7 cellular contexts compared by ENCODE assay signal in genomic region chr17:59841667-59842263, GRCh38. TPM values are rescaled to one million over a fixed set of nuclear protein-coding genes. Genes with fewer than 3 reads are reported as not detected.
DNase-seq lines count a peak whose midpoint lies in the region; ATAC-seq and TF ChIP-seq lines count a peak whose summit lies in the region.
"Not testable (repeated sequence)": the region's sequence is repeated elsewhere in the genome, so short reads cannot be mapped to it uniquely, and the experiment has no call there.

No MANE protein-coding gene starts in this region.

- not testable (repeated sequence) for H3K27me3 ChIP-seq in PC-9 (ENCODE audit: insufficient read depth, low read depth); mucosa of stomach (ENCODE audit: control insufficient read depth, insufficient read depth, low read length); skeletal muscle tissue (ENCODE audit: control insufficient read depth in 3 of 3, insufficient read depth in 3 of 3, low read length in 3 of 3)

- peak overlapping the region; percentile 99 for H3K27ac ChIP-seq in PC-9
- H3K27ac ChIP-seq in skeletal muscle tissue (ENCODE audit: low read depth, low read length), result peak overlapping the region; percentile 98

- H3K27me3 Mint-ChIP-seq in central memory CD8-positive, alpha-beta T cell, result not testable (repeated sequence)

- H3K4me1 Mint-ChIP-seq in central memory CD8-positive, alpha-beta T cell, result peaks cover 69% of the 10 kb centered on the region

- peak overlapping the region; percentile 87 for H3K4me2 ChIP-seq in PC-9

- intact Hi-C loops in PC-9 (cut with micrococcal nuclease; ENCODE audit: unreplicated experiment), result not testable (repeated sequence)

- POLR2A ChIA-PET in PC-9 (lab: Charles Lee; ENCODE audit: unreplicated experiment), result interaction anchor here (0.7 to 2.7 kb wide), 3 partner anchors 13 to 89 kb away, joined by 3 to 37 read pairs (median 18); no protein-coding TSS in a partner anchor

- H3K36me3 ChIP-seq in PC-9 (ENCODE audit: low read depth) (peaks cover 42% of the 10 kb centered on the region), mucosa of stomach (ENCODE audit: control insufficient read depth, insufficient read depth, low read length) (peaks cover 29% of the 10 kb centered on the region), skeletal muscle tissue (ENCODE audit: control insufficient read depth in 3 of 3, insufficient read depth in 3 of 3, low read length in 3 of 3) (peaks cover 0 to 13% (median 9%) of the 10 kb centered on the region in 3 donors)

- not testable (repeated sequence) for H2AFZ ChIP-seq in PC-9

- peaks cover 97% of the 10 kb centered on the region for H3F3A ChIP-seq in PC-9 (ENCODE audit: insufficient read depth, low read depth)

- not testable (repeated sequence) for H3K9me2 ChIP-seq in PC-9 (ENCODE audit: insufficient read depth)

- peak overlapping the region; percentile 97 for H3K27ac Mint-ChIP-seq in central memory CD8-positive, alpha-beta T cell (ENCODE audit: low read depth)

- H3K9me3 Mint-ChIP-seq in central memory CD8-positive, alpha-beta T cell, result not testable (repeated sequence)

- DNase-seq in GM12865 (ENCODE audit: low read depth), result peak; percentile 13
- DNase-seq in PC-9; central memory CD8-positive, alpha-beta T cell (ENCODE audit: low spot score in 2 of 2); foreskin fibroblast: not testable (repeated sequence)
- DNase-seq in activated T-cell treated with anti-CD3 and anti-CD28 coated beads, Interleukin-2, amount 50 U/mL, for 48 hours, result peak; percentile 50 to 52

- H3K9ac ChIP-seq in mucosa of stomach (ENCODE audit: low read length) (peak overlapping the region; percentile 99), skeletal muscle tissue (ENCODE audit: low read depth in 1 of 3, low read length in 3 of 3) (peak overlapping the region in 2 of 3 donors; percentile 73 to 87)

- peaks cover 49% of the 10 kb centered on the region for H3K79me2 ChIP-seq in PC-9 (ENCODE audit: low read depth)

- H3K4me1 ChIP-seq in PC-9 (replicated peaks; ENCODE audit: insufficient read depth), result peaks cover 40% of the 10 kb centered on the region
- peaks cover 29% of the 10 kb centered on the region for H3K4me1 ChIP-seq in mucosa of stomach (ENCODE audit: control insufficient read depth, insufficient read depth, low read length)
- H3K4me1 ChIP-seq in skeletal muscle tissue (ENCODE audit: control insufficient read depth in 3 of 3, insufficient read depth in 3 of 3, low read length in 3 of 3), result peaks cover 15 to 33% (median 31%) of the 10 kb centered on the region in 3 donors

- ATAC-seq in central memory CD8-positive, alpha-beta T cell (replicated peaks; ENCODE audit: extremely low read depth, poor library complexity, severe bottlenecking), result not testable (repeated sequence)

- CTCF ChIA-PET in PC-9 (lab: Charles Lee), result not testable (repeated sequence)

- TF ChIP-seq CTCF in GM12865 (IDR thresholded peaks at IDR 0.05; ENCODE audit: insufficient read depth, low read depth, low read length, missing control alignments); PC-9 (conservative IDR thresholded peaks at IDR 0.05); foreskin fibroblast (IDR thresholded peaks at IDR 0.05; ENCODE audit: low read depth, low read length): not testable (repeated sequence)

- peaks cover 21% of the 10 kb centered on the region for H4K20me1 ChIP-seq in PC-9 (ENCODE audit: insufficient read depth)

- H3K4me3 Mint-ChIP-seq in central memory CD8-positive, alpha-beta T cell, result peak overlapping the region; percentile 96

- not testable (repeated sequence) for BruUV-seq in PC-9 (replicated peaks; lab: Mats Ljungman, UMichigan)

- peak overlapping the region; percentile 91 for H3K4me3 ChIP-seq in GM12865 (ENCODE audit: low read depth, low read length)
- H3K4me3 ChIP-seq in PC-9, result peak overlapping the region; percentile 88
- peak overlapping the region; percentile 73 to 91 for H3K4me3 ChIP-seq in foreskin fibroblast (ENCODE audit: low read depth in 1 of 2, low read length in 2 of 2)
- peak overlapping the region; percentile 97 for H3K4me3 ChIP-seq in mucosa of stomach (ENCODE audit: low read length)
- H3K4me3 ChIP-seq in skeletal muscle tissue (ENCODE audit: low read length in 3 of 3), result peak overlapping the region in 1 of 3 donors; percentile 87

- H3K9me3 ChIP-seq in PC-9 (ENCODE audit: insufficient read depth, low read depth); mucosa of stomach (ENCODE audit: control insufficient read depth, low read length); skeletal muscle tissue (ENCODE audit: control insufficient read depth in 3 of 3, low read length in 3 of 3): not testable (repeated sequence)

- H3K36me3 Mint-ChIP-seq in central memory CD8-positive, alpha-beta T cell (ENCODE audit: insufficient read depth), result peaks cover 57% of the 10 kb centered on the region

RNA-seq across cellular contexts. Expression of gene TUBD1, which starts 51.0 kb away (rescaled TPM):
- 11.8 and 13.5 TPM in 2 replicates for total RNA-seq in PC-9 (2021)
- total RNA-seq in skeletal muscle tissue, result 21.9 TPM

RNA-seq across cellular contexts. Expression of gene RPS6KB1, which starts 51.2 kb away (rescaled TPM):
- 31.4 and 41.8 TPM in 2 replicates for total RNA-seq in PC-9 (2021)
- total RNA-seq in skeletal muscle tissue, result 36.5 TPM
